Comparison of ENCODE assay signal across 23 cellular contexts in the genomic region with DNA sequence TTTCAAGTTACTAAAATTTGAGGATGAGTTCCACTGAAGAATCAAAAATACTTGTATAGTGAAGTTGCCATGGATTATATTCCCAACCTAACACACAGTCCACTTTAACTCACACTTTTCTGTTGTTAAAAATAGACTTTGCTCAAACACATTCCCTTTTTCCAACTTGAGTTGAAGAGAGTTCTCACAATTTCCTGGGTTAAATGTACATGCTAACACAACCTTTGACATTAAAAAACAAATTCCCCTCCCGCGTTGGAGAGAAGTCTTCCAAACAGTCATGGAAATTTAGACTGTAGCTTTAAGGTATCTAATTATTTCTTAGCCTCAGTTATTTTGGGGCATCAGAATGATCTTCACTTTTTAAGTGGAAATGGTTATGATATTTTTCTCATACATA. TPM values are rescaled to one million over a fixed set of nuclear protein-coding genes. Genes with fewer than 3 reads are reported as not detected.
A peak's percentile ranks its signal among the peaks of the same experiment; 100 is the strongest.
DNase-seq lines count a peak whose midpoint lies in the region; ATAC-seq and TF ChIP-seq lines count a peak whose summit lies in the region.
"Had no signal": no experiment of that assay in that cellular context is flagged by ENCODE, and none has a peak within 500 bp of the region (broad histone marks: within the 10 kb centered on the region; RNA-seq: fewer than 3 reads in every experiment).

No MANE protein-coding gene starts in this region.

- no peaks in the 10 kb centered on the region for H3K9me3 Mint-ChIP-seq in activated CD4-positive, alpha-beta T cell treated with anti-CD3 and anti-CD28 coated beads, Interleukin-2, amount 10 ng/mL, durations not matched to agents 7 days and 5 days
- H3K9me3 Mint-ChIP-seq in endothelial cell (ENCODE audit: unreplicated experiment) = no peaks in the 10 kb centered on the region
- H3K9me3 Mint-ChIP-seq: activated naive CD4-positive, alpha-beta T cell treated with anti-CD3 and anti-CD28 coated beads, Interleukin-2, amount 10 ng/mL, durations not matched to agents 7 days and 5 days; H9 had no signal

- peak overlapping the region; percentile 74 for H3K4me3 Mint-ChIP-seq in activated CD4-positive, alpha-beta T cell treated with anti-CD3 and anti-CD28 coated beads, Interleukin-2, amount 10 ng/mL, durations not matched to agents 7 days and 5 days
- H3K4me3 Mint-ChIP-seq in endothelial cell (ENCODE audit: unreplicated experiment) = peak overlapping the region; percentile 89
- H3K4me3 Mint-ChIP-seq: activated naive CD4-positive, alpha-beta T cell treated with anti-CD3 and anti-CD28 coated beads, Interleukin-2, amount 10 ng/mL, durations not matched to agents 7 days and 5 days had no signal

- no peaks in the 10 kb centered on the region for H3K9me3 ChIP-seq in Panc1 (ENCODE audit: control insufficient read depth, insufficient read depth, low read depth, low read length)
- H3K9me3 ChIP-seq in osteoblast (ENCODE audit: low read depth, low read length) = no peaks in the 10 kb centered on the region
- H3K9me3 ChIP-seq: heart right ventricle, lower lobe of right lung, MG63, prostate gland, SJCRH30, vagina had no signal

- H3K36me3 Mint-ChIP-seq in activated CD4-positive, alpha-beta T cell treated with anti-CD3 and anti-CD28 coated beads, Interleukin-2, amount 10 ng/mL, durations not matched to agents 7 days and 5 days (ENCODE audit: low read depth) = no peaks in the 10 kb centered on the region
- no peaks in the 10 kb centered on the region for H3K36me3 Mint-ChIP-seq in endothelial cell (ENCODE audit: low read depth, unreplicated experiment)

- no peak overlapping the region for H2AFZ ChIP-seq in osteoblast (ENCODE audit: low read length)

- CTCF ChIA-PET in activated CD4-positive, alpha-beta T cell treated with anti-CD3 and anti-CD28 coated beads, Interleukin-2, amount 10 ng/mL, durations not matched to agents 7 days and 5 days (lab: Charles Lee) = interaction anchor here (1.4 kb wide), 1 partner anchor 27 kb away, joined by 3 read pairs; a partner anchor contains a TSS
- CTCF ChIA-PET in Panc1 (lab: Charles Lee) = no interaction called here

- ATAC-seq in Panc1 (no peak), HG03039 (IDR thresholded peaks at IDR 0.05; ENCODE audit: unreplicated experiment) (no peak)
- ATAC-seq: heart right ventricle, lower lobe of right lung had no signal

- DNase-seq in activated CD4-positive, alpha-beta T cell treated with anti-CD3 and anti-CD28 coated beads, Interleukin-2, amount 10 ng/mL, durations not matched to agents 7 days and 5 days = no peak
- DNase-seq in activated CD4-positive, alpha-beta T cell treated with anti-CD3 and anti-CD28 coated beads for 1 hour = no peak
- DNase-seq in Panc1 (ENCODE audit: low read depth, low spot score) (no peak), endothelial cell (ENCODE audit: low spot score) (no peak), osteoblast (ENCODE audit: insufficient read length, low spot score, missing footprints) (peak; percentile 27), NCI-H1436 (lab: John Stamatoyannopoulos, UW) (no peak), posterior cingulate gyrus (no peak)
- DNase-seq: activated CD8-positive, alpha-beta memory T cell treated with anti-CD3 and anti-CD28 coated beads, Interleukin-2, amount 50 U/mL, for 48 hours; activated naive CD4-positive, alpha-beta T cell treated with anti-CD3 and anti-CD28 coated beads, Interleukin-2, amount 10 ng/mL, durations not matched to agents 7 days and 5 days; GDM1; H9; heart right ventricle; IMR-90; lower lobe of right lung; MG63; NCI-H146; SJCRH30; small intestine; stimulated activated CD4-positive, alpha-beta T cell treated with anti-CD3 and anti-CD28 coated beads, Interleukin-4, amount 100 ng/mL, for 1 hour had no signal

- in situ Hi-C loops in Panc1 (cut with HindIII; ENCODE audit: low pct_unique_long_range_greater_than_20kb, low sequenced_read_pairs) = no loop called here

- peaks cover 36% of the 10 kb centered on the region for H3K4me1 ChIP-seq in Panc1 (ENCODE audit: control insufficient read depth, insufficient read depth, low read length)
- peaks cover 10% of the 10 kb centered on the region for H3K4me1 ChIP-seq in osteoblast (ENCODE audit: insufficient read depth, low read length)
- H3K4me1 ChIP-seq: prostate gland had no signal

- H3K27me3 Mint-ChIP-seq in activated CD4-positive, alpha-beta T cell treated with anti-CD3 and anti-CD28 coated beads, Interleukin-2, amount 10 ng/mL, durations not matched to agents 7 days and 5 days = peaks cover 76% of the 10 kb centered on the region
- peaks cover 20% of the 10 kb centered on the region for H3K27me3 Mint-ChIP-seq in endothelial cell (ENCODE audit: unreplicated experiment)

- H3K4me1 Mint-ChIP-seq in activated CD4-positive, alpha-beta T cell treated with anti-CD3 and anti-CD28 coated beads, Interleukin-2, amount 10 ng/mL, durations not matched to agents 7 days and 5 days = peaks cover 27% of the 10 kb centered on the region
- peaks cover 47% of the 10 kb centered on the region for H3K4me1 Mint-ChIP-seq in endothelial cell (ENCODE audit: unreplicated experiment)

- intact Hi-C loops in Panc1 (cut with micrococcal nuclease; ENCODE audit: unreplicated experiment) = loop anchor here (5.0 to 10.0 kb wide), 3 partner anchors 34 to 456 kb away; a partner anchor contains a TSS
- intact Hi-C loops in posterior cingulate gyrus (cut with DNase I) = loop anchor here (5.0 to 10.0 kb wide), 5 partner anchors 34 to 1566 kb away; a partner anchor contains a TSS

- H3K36me3 ChIP-seq in Panc1 (ENCODE audit: control insufficient read depth, insufficient read depth, low read length) (no peaks in the 10 kb centered on the region), osteoblast (ENCODE audit: insufficient read depth, low read length) (no peaks in the 10 kb centered on the region)
- H3K36me3 ChIP-seq: BLaER1, heart right ventricle, lower lobe of right lung, MG63, prostate gland, SJCRH30, vagina had no signal

- H3K4me2 ChIP-seq in osteoblast (ENCODE audit: insufficient read depth, low read length) = no peak overlapping the region
- H3K4me2 ChIP-seq: BLaER1 had no signal

- BruUV-seq in Panc1 (replicated peaks; lab: Mats Ljungman, UMichigan) = no TSS peak

- TF ChIP-seq CTCF in Panc1 (IDR thresholded peaks at IDR 0.05) (no peak), endothelial cell (IDR thresholded peaks at IDR 0.05; ENCODE audit: unreplicated experiment) (no peak), osteoblast (IDR thresholded peaks at IDR 0.05; ENCODE audit: extremely low read depth, low read depth, low read length) (no peak)

- no peak overlapping the region for H3K27ac Mint-ChIP-seq in activated CD4-positive, alpha-beta T cell treated with anti-CD3 and anti-CD28 coated beads, Interleukin-2, amount 10 ng/mL, durations not matched to agents 7 days and 5 days
- H3K27ac Mint-ChIP-seq in endothelial cell (ENCODE audit: unreplicated experiment) = no peak overlapping the region
- H3K27ac Mint-ChIP-seq: activated naive CD4-positive, alpha-beta T cell treated with anti-CD3 and anti-CD28 coated beads, Interleukin-2, amount 10 ng/mL, durations not matched to agents 7 days and 5 days; H9 had no signal

- no peaks in the 10 kb centered on the region for H3K79me2 ChIP-seq in osteoblast (ENCODE audit: insufficient read depth, low read length)

- no peaks in the 10 kb centered on the region for H4K20me1 ChIP-seq in osteoblast (ENCODE audit: insufficient read depth, low read length)

- H3K4me3 ChIP-seq in Panc1 (ENCODE audit: low read depth in 2 of 2, low read length in 2 of 2) (no peak overlapping the region), osteoblast (ENCODE audit: insufficient read depth, low read length) (no peak overlapping the region)
- H3K4me3 ChIP-seq: BLaER1, lower lobe of right lung, MG63, prostate gland, SJCRH30, vagina had no signal

- H3K27ac ChIP-seq in Panc1 (ENCODE audit: low read length) (peak overlapping the region; percentile 92), osteoblast (ENCODE audit: low read depth, low read length) (no peak overlapping the region)
- H3K27ac ChIP-seq: BLaER1, lower lobe of right lung, prostate gland, SJCRH30, vagina had no signal

- H3K27me3 ChIP-seq in Panc1 (ENCODE audit: control insufficient read depth, insufficient read depth, low read length) (no peaks in the 10 kb centered on the region), osteoblast (ENCODE audit: insufficient read depth, low read length) (peaks cover 20% of the 10 kb centered on the region)
- H3K27me3 ChIP-seq: MG63, SJCRH30, vagina had no signal

- POLR2A ChIA-PET in activated CD4-positive, alpha-beta T cell treated with anti-CD3 and anti-CD28 coated beads, Interleukin-2, amount 10 ng/mL, durations not matched to agents 7 days and 5 days (lab: Charles Lee) = no interaction called here
- POLR2A ChIA-PET in Panc1 (lab: Charles Lee) = interaction anchor here (0.5 kb wide), 1 partner anchor 9 kb away, joined by 3 read pairs; no protein-coding TSS in a partner anchor

RNA-seq across cellular contexts. Expression of a gene that starts 27.1 kb away (rescaled TPM):
- total RNA-seq in activated CD4-positive, alpha-beta T cell treated with anti-CD3 and anti-CD28 coated beads, Interleukin-2, amount 10 ng/mL, durations not matched to agents 7 days and 5 days = under 1 TPM; 0.12 to 0.33 TPM
- 9.3 TPM for total RNA-seq in Panc1 (2021; ENCODE audit: unreplicated experiment)
- polyA plus RNA-seq in Panc1 (2012; ENCODE audit: insufficient read length) = 5.8 TPM
- 5.9 TPM for total RNA-seq in endothelial cell (ENCODE audit: unreplicated experiment)
- 0.29 and 0.36 TPM in 2 replicates for total RNA-seq in osteoblast

RNA-seq across cellular contexts. Expression of a gene that starts 35.6 kb away (rescaled TPM):
- total RNA-seq in activated CD4-positive, alpha-beta T cell treated with anti-CD3 and anti-CD28 coated beads, Interleukin-2, amount 10 ng/mL, durations not matched to agents 7 days and 5 days = 10 to 100 TPM; 44.1 to 47.2 TPM
- total RNA-seq in Panc1 (2021; ENCODE audit: unreplicated experiment) (33.4 TPM), endothelial cell (ENCODE audit: unreplicated experiment) (50.6 TPM), osteoblast (37.6 and 44.8 TPM in 2 replicates)
- polyA plus RNA-seq in Panc1 (2012; ENCODE audit: insufficient read length) = 28.9 TPM
